In genomic region chr2:60819155-60819862, GRCh38 we compare ENCODE assay signal across 9 cellular contexts.
A peak's percentile ranks its signal among the peaks of the same experiment; 100 is the strongest.
DNase-seq lines count a peak whose midpoint lies in the region; ATAC-seq and TF ChIP-seq lines count a peak whose summit lies in the region.
"Had no signal": no experiment of that assay in that cellular context is flagged by ENCODE, and none has a peak within 500 bp of the region (broad histone marks: within the 10 kb centered on the region; RNA-seq: fewer than 3 reads in every experiment).

No MANE protein-coding gene starts in this region.

- WGBS in endodermal cell (ENCODE audit: insufficient coverage in 1 of 2, insufficient read length in 1 of 2), 2 experiments: 87 to 90% methylated on average over 11 to 15 of the region's 15 CpGs

- no peaks in the 10 kb centered on the region for H3K4me1 ChIP-seq in BE2C
- no peaks in the 10 kb centered on the region for H3K4me1 ChIP-seq in endodermal cell (ENCODE audit: control insufficient read depth, insufficient read depth, low read length)

- H3K36me3 ChIP-seq in BE2C (no peaks in the 10 kb centered on the region), endodermal cell (ENCODE audit: control insufficient read depth, insufficient read depth, low read length) (no peaks in the 10 kb centered on the region)

- H3K27me3 ChIP-seq in BE2C (no peaks in the 10 kb centered on the region), endodermal cell (ENCODE audit: control insufficient read depth, insufficient read depth, low read length, poor library complexity, severe bottlenecking) (no peaks in the 10 kb centered on the region)

- no peak for TF ChIP-seq CTCF in BE2C (IDR thresholded peaks at IDR 0.05; ENCODE audit: low read depth, low read length)
- no peak for TF ChIP-seq CTCF in endodermal cell (conservative IDR thresholded peaks at IDR 0.05)

- no peak overlapping the region for H3K9ac ChIP-seq in endodermal cell (ENCODE audit: extremely low read depth, low read length, poor library complexity, severe bottlenecking)

- ATAC-seq in naive thymus-derived CD8-positive, alpha-beta T cell: peak; percentile 97
- peak; percentile 20 for ATAC-seq in stimulated activated memory B cell treated with anti-CD40 and anti-IgM and Interleukin-4, amounts not matched to agents 10 μg/mL and 1 μg/mL and 100 μg/mL, for 72 hours
- no peak for ATAC-seq in HG03432 (IDR thresholded peaks at IDR 0.05; ENCODE audit: unreplicated experiment)

- DNase-seq in T-helper 9 cell: peak; percentile 83
- peak; percentile 75 for DNase-seq in activated T-helper 2 cell treated with anti-CD3 and anti-CD28 coated beads, Interferon-gamma antibody, Interleukin-2, Interleukin-4, amounts not matched to agents 10 μg/mL and 5 μg/mL and 100 μg/mL, durations not matched to agents 14 hours and 24 hours and 36 hours (ENCODE audit: low spot score)
- peak; percentile 69 to 96 (median 92) for DNase-seq in naive thymus-derived CD8-positive, alpha-beta T cell
- DNase-seq in BE2C: no peak
- DNase-seq in endodermal cell: no peak
- DNase-seq in HuH-7 (ENCODE audit: low spot score): no peak
- DNase-seq: HCEC 1CT had no signal

- POLR2A ChIA-PET in naive thymus-derived CD8-positive, alpha-beta T cell (lab: Charles Lee): interaction anchor here (0.8 to 3.5 kb wide), 6 partner anchors 9 to 357 kb away, joined by 3 to 23 read pairs (median 5); partner anchors contain the start of genes PAPOLG and REL

- peaks cover 4% of the 10 kb centered on the region for H3K9me3 Mint-ChIP-seq in activated T-helper 2 cell treated with anti-CD3 and anti-CD28 coated beads, Interferon-gamma antibody, Interleukin-2, Interleukin-4, amounts not matched to agents 10 μg/mL and 5 μg/mL and 100 μg/mL, durations not matched to agents 14 hours and 24 hours and 36 hours
- H3K9me3 Mint-ChIP-seq in naive thymus-derived CD8-positive, alpha-beta T cell: no peaks in the 10 kb centered on the region
- H3K9me3 Mint-ChIP-seq in stimulated activated memory B cell treated with anti-CD40 and anti-IgM and Interleukin-4, amounts not matched to agents 10 μg/mL and 1 μg/mL and 100 μg/mL, for 72 hours: no peaks in the 10 kb centered on the region
- H3K9me3 Mint-ChIP-seq in endodermal cell: no peaks in the 10 kb centered on the region

- H3K4me3 Mint-ChIP-seq in activated T-helper 2 cell treated with anti-CD3 and anti-CD28 coated beads, Interferon-gamma antibody, Interleukin-2, Interleukin-4, amounts not matched to agents 10 μg/mL and 5 μg/mL and 100 μg/mL, durations not matched to agents 14 hours and 24 hours and 36 hours (ENCODE audit: low read depth): peak overlapping the region; percentile 23
- peak overlapping the region; percentile 23 to 82 (median 70) for H3K4me3 Mint-ChIP-seq in naive thymus-derived CD8-positive, alpha-beta T cell
- no peak overlapping the region for H3K4me3 Mint-ChIP-seq in stimulated activated memory B cell treated with anti-CD40 and anti-IgM and Interleukin-4, amounts not matched to agents 10 μg/mL and 1 μg/mL and 100 μg/mL, for 72 hours
- no peak overlapping the region for H3K4me3 Mint-ChIP-seq in endodermal cell

- H3K27ac ChIP-seq in endodermal cell (ENCODE audit: low read depth, low read length): no peak overlapping the region

- intact Hi-C loops in activated T-helper 2 cell treated with anti-CD3 and anti-CD28 coated beads, Interferon-gamma antibody, Interleukin-2, Interleukin-4, amounts not matched to agents 10 μg/mL and 5 μg/mL and 100 μg/mL, durations not matched to agents 14 hours and 24 hours and 36 hours (cut with micrococcal nuclease): loop anchor here (1.0 to 5.0 kb wide), 3 partner anchors 13 to 62 kb away; partner anchors contain the start of gene PAPOLG

- peak overlapping the region; percentile 87 for H3K27ac Mint-ChIP-seq in activated T-helper 2 cell treated with anti-CD3 and anti-CD28 coated beads, Interferon-gamma antibody, Interleukin-2, Interleukin-4, amounts not matched to agents 10 μg/mL and 5 μg/mL and 100 μg/mL, durations not matched to agents 14 hours and 24 hours and 36 hours
- peak overlapping the region; percentile 81 to 97 (median 92) for H3K27ac Mint-ChIP-seq in naive thymus-derived CD8-positive, alpha-beta T cell
- peak overlapping the region; percentile 84 for H3K27ac Mint-ChIP-seq in stimulated activated memory B cell treated with anti-CD40 and anti-IgM and Interleukin-4, amounts not matched to agents 10 μg/mL and 1 μg/mL and 100 μg/mL, for 72 hours
- H3K27ac Mint-ChIP-seq in endodermal cell: no peak overlapping the region

- H3K4me1 Mint-ChIP-seq in activated T-helper 2 cell treated with anti-CD3 and anti-CD28 coated beads, Interferon-gamma antibody, Interleukin-2, Interleukin-4, amounts not matched to agents 10 μg/mL and 5 μg/mL and 100 μg/mL, durations not matched to agents 14 hours and 24 hours and 36 hours (ENCODE audit: low read depth): peaks cover 42% of the 10 kb centered on the region
- H3K4me1 Mint-ChIP-seq in naive thymus-derived CD8-positive, alpha-beta T cell: peaks cover 18 to 45% (median 40%) of the 10 kb centered on the region in 4 donors
- peaks cover 69% of the 10 kb centered on the region for H3K4me1 Mint-ChIP-seq in stimulated activated memory B cell treated with anti-CD40 and anti-IgM and Interleukin-4, amounts not matched to agents 10 μg/mL and 1 μg/mL and 100 μg/mL, for 72 hours
- no peaks in the 10 kb centered on the region for H3K4me1 Mint-ChIP-seq in endodermal cell

- H3K9me3 ChIP-seq in BE2C: no peaks in the 10 kb centered on the region
- H3K9me3 ChIP-seq in endodermal cell (ENCODE audit: control insufficient read depth, low read length): no peaks in the 10 kb centered on the region

- H3K36me3 Mint-ChIP-seq in activated T-helper 2 cell treated with anti-CD3 and anti-CD28 coated beads, Interferon-gamma antibody, Interleukin-2, Interleukin-4, amounts not matched to agents 10 μg/mL and 5 μg/mL and 100 μg/mL, durations not matched to agents 14 hours and 24 hours and 36 hours (ENCODE audit: low read depth): peaks cover 3% of the 10 kb centered on the region
- H3K36me3 Mint-ChIP-seq in naive thymus-derived CD8-positive, alpha-beta T cell: no peaks in the 10 kb centered on the region
- no peaks in the 10 kb centered on the region for H3K36me3 Mint-ChIP-seq in stimulated activated memory B cell treated with anti-CD40 and anti-IgM and Interleukin-4, amounts not matched to agents 10 μg/mL and 1 μg/mL and 100 μg/mL, for 72 hours
- H3K36me3 Mint-ChIP-seq in endodermal cell (ENCODE audit: low read depth): no peaks in the 10 kb centered on the region

- H3K4me3 ChIP-seq in BE2C (ENCODE audit: low read depth, low read length) (no peak overlapping the region), endodermal cell (ENCODE audit: low read length) (no peak overlapping the region)

- no peaks in the 10 kb centered on the region for H3K27me3 Mint-ChIP-seq in activated T-helper 2 cell treated with anti-CD3 and anti-CD28 coated beads, Interferon-gamma antibody, Interleukin-2, Interleukin-4, amounts not matched to agents 10 μg/mL and 5 μg/mL and 100 μg/mL, durations not matched to agents 14 hours and 24 hours and 36 hours (ENCODE audit: low read depth)
- peaks cover 0 to 12% (median 3%) of the 10 kb centered on the region in 5 donors for H3K27me3 Mint-ChIP-seq in naive thymus-derived CD8-positive, alpha-beta T cell
- H3K27me3 Mint-ChIP-seq in stimulated activated memory B cell treated with anti-CD40 and anti-IgM and Interleukin-4, amounts not matched to agents 10 μg/mL and 1 μg/mL and 100 μg/mL, for 72 hours: no peaks in the 10 kb centered on the region
- peaks cover 3% of the 10 kb centered on the region for H3K27me3 Mint-ChIP-seq in endodermal cell (ENCODE audit: insufficient read depth)

Comparison
In these comparisons a context has a peak if more than half of its experiments do, and no peak if none do; other contexts are left out.
1. DNase-seq: peak in T-helper 9 cell (single experiment), activated T-helper 2 cell treated with anti-CD3 and anti-CD28 coated beads, Interferon-gamma antibody, Interleukin-2, Interleukin-4, amounts not matched to agents 10 μg/mL and 5 μg/mL and 100 μg/mL, durations not matched to agents 14 hours and 24 hours and 36 hours (single experiment) and naive thymus-derived CD8-positive, alpha-beta T cell (10 of 10); none in BE2C (single experiment), endodermal cell (single experiment) and HuH-7 (single experiment).
2. H3K4me3 Mint-ChIP-seq: peak in activated T-helper 2 cell treated with anti-CD3 and anti-CD28 coated beads, Interferon-gamma antibody, Interleukin-2, Interleukin-4, amounts not matched to agents 10 μg/mL and 5 μg/mL and 100 μg/mL, durations not matched to agents 14 hours and 24 hours and 36 hours (single experiment) and naive thymus-derived CD8-positive, alpha-beta T cell (10 of 10); none in stimulated activated memory B cell treated with anti-CD40 and anti-IgM and Interleukin-4, amounts not matched to agents 10 μg/mL and 1 μg/mL and 100 μg/mL, for 72 hours (single experiment) and endodermal cell (single experiment).